In the genomic region with DNA sequence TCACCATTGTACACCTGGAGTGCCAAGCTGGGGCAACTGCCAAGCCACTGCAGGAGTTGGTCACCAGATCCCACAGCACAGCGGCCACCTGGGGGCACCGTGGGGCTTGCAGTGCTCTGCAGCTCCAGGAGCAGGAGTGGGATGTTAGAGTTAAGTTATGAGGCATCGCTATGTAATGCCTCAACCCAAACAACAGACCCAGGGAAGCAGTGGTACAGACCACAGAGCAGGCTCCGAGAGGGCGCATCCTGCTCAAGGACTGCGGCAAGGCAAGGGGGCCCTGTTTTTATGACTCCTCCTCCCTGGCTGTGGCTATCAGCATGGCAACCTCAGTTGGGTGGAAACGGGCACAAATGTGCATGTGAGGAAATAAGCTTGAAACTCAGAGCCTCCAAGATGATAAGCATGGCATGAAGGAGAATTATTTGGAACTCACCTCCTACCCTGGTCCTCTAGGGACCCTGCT, we compare ENCODE assay signal across 1 cellular context.
TF ChIP-seq lines count a peak whose summit lies in the region.

No MANE protein-coding gene starts in this region.

TF ChIP-seq in HepG2, 621 proteins besides CTCF, POLR2A, EP300 and RAD21 (continued from another document and continues in another):
- TF ChIP-seq, protein P1, sequence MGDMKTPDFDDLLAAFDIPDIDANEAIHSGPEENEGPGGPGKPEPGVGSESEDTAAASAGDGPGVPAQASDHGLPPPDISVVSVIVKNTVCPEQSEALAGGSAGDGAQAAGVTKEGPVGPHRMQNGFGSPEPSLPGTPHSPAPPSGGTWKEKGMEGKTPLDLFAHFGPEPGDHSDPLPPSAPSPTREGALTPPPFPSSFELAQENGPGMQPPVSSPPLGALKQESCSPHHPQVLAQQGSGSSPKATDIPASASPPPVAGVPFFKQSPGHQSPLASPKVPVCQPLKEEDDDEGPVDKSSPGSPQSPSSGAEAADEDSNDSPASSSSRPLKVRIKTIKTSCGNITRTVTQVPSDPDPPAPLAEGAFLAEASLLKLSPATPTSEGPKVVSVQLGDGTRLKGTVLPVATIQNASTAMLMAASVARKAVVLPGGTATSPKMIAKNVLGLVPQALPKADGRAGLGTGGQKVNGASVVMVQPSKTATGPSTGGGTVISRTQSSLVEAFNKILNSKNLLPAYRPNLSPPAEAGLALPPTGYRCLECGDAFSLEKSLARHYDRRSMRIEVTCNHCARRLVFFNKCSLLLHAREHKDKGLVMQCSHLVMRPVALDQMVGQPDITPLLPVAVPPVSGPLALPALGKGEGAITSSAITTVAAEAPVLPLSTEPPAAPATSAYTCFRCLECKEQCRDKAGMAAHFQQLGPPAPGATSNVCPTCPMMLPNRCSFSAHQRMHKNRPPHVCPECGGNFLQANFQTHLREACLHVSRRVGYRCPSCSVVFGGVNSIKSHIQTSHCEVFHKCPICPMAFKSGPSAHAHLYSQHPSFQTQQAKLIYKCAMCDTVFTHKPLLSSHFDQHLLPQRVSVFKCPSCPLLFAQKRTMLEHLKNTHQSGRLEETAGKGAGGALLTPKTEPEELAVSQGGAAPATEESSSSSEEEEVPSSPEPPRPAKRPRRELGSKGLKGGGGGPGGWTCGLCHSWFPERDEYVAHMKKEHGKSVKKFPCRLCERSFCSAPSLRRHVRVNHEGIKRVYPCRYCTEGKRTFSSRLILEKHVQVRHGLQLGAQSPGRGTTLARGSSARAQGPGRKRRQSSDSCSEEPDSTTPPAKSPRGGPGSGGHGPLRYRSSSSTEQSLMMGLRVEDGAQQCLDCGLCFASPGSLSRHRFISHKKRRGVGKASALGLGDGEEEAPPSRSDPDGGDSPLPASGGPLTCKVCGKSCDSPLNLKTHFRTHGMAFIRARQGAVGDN (CRISPR knock-in tag; IDR thresholded peaks at IDR 0.05) = peak; percentile 71
- TF ChIP-seq SP1 (IDR thresholded peaks at IDR 0.05) (no peak), SP1 (CRISPR knock-in tag; IDR thresholded peaks at IDR 0.05) (no peak), PTBP1 (IDR thresholded peaks at IDR 0.05; ENCODE audit: low read depth, low read length, poor library complexity, severe bottlenecking) (no peak), SRSF9 (IDR thresholded peaks at IDR 0.05; ENCODE audit: borderline replicate concordance, insufficient read depth, low read depth, low read length, poor library complexity, severe bottlenecking) (no peak), ZNF703 (CRISPR knock-in tag; IDR thresholded peaks at IDR 0.05; ENCODE audit: borderline replicate concordance) (no peak), SMAD1 (CRISPR knock-in tag; IDR thresholded peaks at IDR 0.05; ENCODE audit: borderline replicate concordance, low read depth) (no peak), ARID5B (CRISPR knock-in tag; IDR thresholded peaks at IDR 0.05) (0 out of 2 replicates have a peak, but pooled peaks have one; percentile 14), SIX4 (CRISPR knock-in tag; IDR thresholded peaks at IDR 0.05) (no peak), ZNF572 (CRISPR knock-in tag; IDR thresholded peaks at IDR 0.05) (no peak), NCOR1 (IDR thresholded peaks at IDR 0.05; ENCODE audit: borderline replicate concordance, low read length) (no peak), ZBTB10 (CRISPR knock-in tag; IDR thresholded peaks at IDR 0.05; ENCODE audit: borderline replicate concordance) (no peak), NFIC (IDR thresholded peaks at IDR 0.05; ENCODE audit: low read length) (no peak), HNRNPL (IDR thresholded peaks at IDR 0.05; ENCODE audit: low read depth, low read length) (0 out of 2 replicates have a peak, but pooled peaks have one; percentile 63), SNAPC2 (CRISPR knock-in tag; IDR thresholded peaks at IDR 0.05) (no peak), AGO2 (optimal IDR thresholded peaks at IDR 0.05; ENCODE audit: low read depth, low read length) (no peak), GABPB1 (CRISPR knock-in tag; IDR thresholded peaks at IDR 0.05) (peak; percentile 34; the same call in 1 of the 2 replicates), HMGA1 (CRISPR knock-in tag; conservative IDR thresholded peaks at IDR 0.05) (no peak), ETV5 (CRISPR knock-in tag; IDR thresholded peaks at IDR 0.05; ENCODE audit: borderline replicate concordance) (0 out of 2 replicates have a peak, but pooled peaks have one; percentile 18), ZNF430 (CRISPR knock-in tag; IDR thresholded peaks at IDR 0.05) (no peak), MBD4 (IDR thresholded peaks at IDR 0.05; ENCODE audit: borderline replicate concordance, low read length) (no peak), CCDC6 (CRISPR knock-in tag; IDR thresholded peaks at IDR 0.05) (no peak), CERS6 (CRISPR knock-in tag; IDR thresholded peaks at IDR 0.05) (no peak), NKX3-1 (CRISPR knock-in tag; IDR thresholded peaks at IDR 0.05) (no peak), ZNF263 (CRISPR knock-in tag; IDR thresholded peaks at IDR 0.05) (no peak), ZFP36L1 (CRISPR knock-in tag; IDR thresholded peaks at IDR 0.05) (no peak), STAT5B (CRISPR knock-in tag; IDR thresholded peaks at IDR 0.05) (no peak), ZNF569 (CRISPR knock-in tag; IDR thresholded peaks at IDR 0.05; ENCODE audit: borderline replicate concordance) (no peak)
- TF ChIP-seq, protein P2, sequence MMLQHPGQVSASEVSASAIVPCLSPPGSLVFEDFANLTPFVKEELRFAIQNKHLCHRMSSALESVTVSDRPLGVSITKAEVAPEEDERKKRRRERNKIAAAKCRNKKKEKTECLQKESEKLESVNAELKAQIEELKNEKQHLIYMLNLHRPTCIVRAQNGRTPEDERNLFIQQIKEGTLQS (CRISPR knock-in tag; IDR thresholded peaks at IDR 0.05) = no peak
- TF ChIP-seq, protein P3, sequence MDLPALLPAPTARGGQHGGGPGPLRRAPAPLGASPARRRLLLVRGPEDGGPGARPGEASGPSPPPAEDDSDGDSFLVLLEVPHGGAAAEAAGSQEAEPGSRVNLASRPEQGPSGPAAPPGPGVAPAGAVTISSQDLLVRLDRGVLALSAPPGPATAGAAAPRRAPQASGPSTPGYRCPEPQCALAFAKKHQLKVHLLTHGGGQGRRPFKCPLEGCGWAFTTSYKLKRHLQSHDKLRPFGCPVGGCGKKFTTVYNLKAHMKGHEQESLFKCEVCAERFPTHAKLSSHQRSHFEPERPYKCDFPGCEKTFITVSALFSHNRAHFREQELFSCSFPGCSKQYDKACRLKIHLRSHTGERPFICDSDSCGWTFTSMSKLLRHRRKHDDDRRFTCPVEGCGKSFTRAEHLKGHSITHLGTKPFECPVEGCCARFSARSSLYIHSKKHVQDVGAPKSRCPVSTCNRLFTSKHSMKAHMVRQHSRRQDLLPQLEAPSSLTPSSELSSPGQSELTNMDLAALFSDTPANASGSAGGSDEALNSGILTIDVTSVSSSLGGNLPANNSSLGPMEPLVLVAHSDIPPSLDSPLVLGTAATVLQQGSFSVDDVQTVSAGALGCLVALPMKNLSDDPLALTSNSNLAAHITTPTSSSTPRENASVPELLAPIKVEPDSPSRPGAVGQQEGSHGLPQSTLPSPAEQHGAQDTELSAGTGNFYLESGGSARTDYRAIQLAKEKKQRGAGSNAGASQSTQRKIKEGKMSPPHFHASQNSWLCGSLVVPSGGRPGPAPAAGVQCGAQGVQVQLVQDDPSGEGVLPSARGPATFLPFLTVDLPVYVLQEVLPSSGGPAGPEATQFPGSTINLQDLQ (CRISPR knock-in tag; IDR thresholded peaks at IDR 0.05) = no peak
- TF ChIP-seq, protein P4, sequence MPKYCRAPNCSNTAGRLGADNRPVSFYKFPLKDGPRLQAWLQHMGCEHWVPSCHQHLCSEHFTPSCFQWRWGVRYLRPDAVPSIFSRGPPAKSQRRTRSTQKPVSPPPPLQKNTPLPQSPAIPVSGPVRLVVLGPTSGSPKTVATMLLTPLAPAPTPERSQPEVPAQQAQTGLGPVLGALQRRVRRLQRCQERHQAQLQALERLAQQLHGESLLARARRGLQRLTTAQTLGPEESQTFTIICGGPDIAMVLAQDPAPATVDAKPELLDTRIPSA (CRISPR knock-in tag; IDR thresholded peaks at IDR 0.05; ENCODE audit: borderline replicate concordance) = no peak
- TF ChIP-seq, protein P5, sequence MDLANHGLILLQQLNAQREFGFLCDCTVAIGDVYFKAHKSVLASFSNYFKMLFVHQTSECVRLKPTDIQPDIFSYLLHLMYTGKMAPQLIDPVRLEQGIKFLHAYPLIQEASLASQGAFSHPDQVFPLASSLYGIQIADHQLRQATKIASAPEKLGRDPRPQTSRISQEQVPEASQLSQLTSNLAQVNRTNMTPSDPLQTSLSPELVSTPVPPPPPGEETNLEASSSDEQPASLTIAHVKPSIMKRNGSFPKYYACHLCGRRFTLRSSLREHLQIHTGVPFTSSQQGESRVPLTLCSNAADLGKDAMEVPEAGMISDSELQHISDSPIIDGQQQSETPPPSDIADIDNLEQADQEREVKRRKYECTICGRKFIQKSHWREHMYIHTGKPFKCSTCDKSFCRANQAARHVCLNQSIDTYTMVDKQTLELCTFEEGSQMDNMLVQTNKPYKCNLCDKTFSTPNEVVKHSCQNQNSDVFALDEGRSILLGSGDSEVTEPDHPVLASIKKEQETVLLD (CRISPR knock-in tag; IDR thresholded peaks at IDR 0.05; ENCODE audit: low read depth) = no peak
- TF ChIP-seq, protein P6, sequence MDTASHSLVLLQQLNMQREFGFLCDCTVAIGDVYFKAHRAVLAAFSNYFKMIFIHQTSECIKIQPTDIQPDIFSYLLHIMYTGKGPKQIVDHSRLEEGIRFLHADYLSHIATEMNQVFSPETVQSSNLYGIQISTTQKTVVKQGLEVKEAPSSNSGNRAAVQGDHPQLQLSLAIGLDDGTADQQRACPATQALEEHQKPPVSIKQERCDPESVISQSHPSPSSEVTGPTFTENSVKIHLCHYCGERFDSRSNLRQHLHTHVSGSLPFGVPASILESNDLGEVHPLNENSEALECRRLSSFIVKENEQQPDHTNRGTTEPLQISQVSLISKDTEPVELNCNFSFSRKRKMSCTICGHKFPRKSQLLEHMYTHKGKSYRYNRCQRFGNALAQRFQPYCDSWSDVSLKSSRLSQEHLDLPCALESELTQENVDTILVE (CRISPR knock-in tag; IDR thresholded peaks at IDR 0.05) = peak; percentile 49; the same call in 1 of the 2 replicates
